In genomic region chr4:176357359-176358082, GRCh38 we compare ENCODE assay signal across 11 cellular contexts. TPM values are rescaled to one million over a fixed set of nuclear protein-coding genes. Genes with fewer than 3 reads are reported as not detected.
A peak's percentile ranks its signal among the peaks of the same experiment; 100 is the strongest.
DNase-seq lines count a peak whose midpoint lies in the region; ATAC-seq, FAIRE-seq and TF ChIP-seq lines count a peak whose summit lies in the region.
"Had no signal": no experiment of that assay in that cellular context is flagged by ENCODE, and none has a peak within 500 bp of the region (broad histone marks: within the 10 kb centered on the region; RNA-seq: fewer than 3 reads in every experiment).

No MANE protein-coding gene starts in this region.

- no peaks in the 10 kb centered on the region for H3K36me3 ChIP-seq in HUES48 (ENCODE audit: control insufficient read depth, insufficient read depth, low read length)
- no peaks in the 10 kb centered on the region for H3K36me3 ChIP-seq in Karpas-422 (ENCODE audit: insufficient read depth, low read length)
- H3K36me3 ChIP-seq in suprapubic skin: no peaks in the 10 kb centered on the region
- no peaks in the 10 kb centered on the region for H3K36me3 ChIP-seq in left ventricle myocardium inferior
- H3K36me3 ChIP-seq: adrenal gland had no signal

- no peak for TF ChIP-seq POLR2A in GM12891 (IDR thresholded peaks at IDR 0.05; ENCODE audit: low read depth, low read length)
- TF ChIP-seq POLR2A in suprapubic skin (IDR thresholded peaks at IDR 0.05): no peak

- H3K9me3 ChIP-seq in HUES48 (ENCODE audit: control insufficient read depth, insufficient read depth, low read length): peaks cover 38% of the 10 kb centered on the region
- H3K9me3 ChIP-seq in Karpas-422 (ENCODE audit: low read length): no peaks in the 10 kb centered on the region
- H3K9me3 ChIP-seq in suprapubic skin: no peaks in the 10 kb centered on the region
- H3K9me3 ChIP-seq in left ventricle myocardium inferior (replicated peaks): peaks cover 8% of the 10 kb centered on the region
- H3K9me3 ChIP-seq: adrenal gland had no signal

- 0 out of 2 replicates have a peak overlapping the region, but pooled peaks have one; percentile 20 for H3K9ac ChIP-seq in HUES48 (ENCODE audit: low read depth, low read length)
- no peak overlapping the region for H3K9ac ChIP-seq in Karpas-422 (ENCODE audit: low read length)
- H3K9ac ChIP-seq: parathyroid adenoma had no signal

- no peak for TF ChIP-seq EP300 in suprapubic skin (IDR thresholded peaks at IDR 0.05)

- no peaks in the 10 kb centered on the region for H3K79me2 ChIP-seq in Karpas-422 (ENCODE audit: low read length)
- H3K79me2 ChIP-seq: parathyroid adenoma had no signal

- 63% methylated on average over 4 of the region's 4 CpGs for WGBS in suprapubic skin

- H3K27me3 ChIP-seq in HUES48 (ENCODE audit: control insufficient read depth, insufficient read depth, low read length) (no peaks in the 10 kb centered on the region), Karpas-422 (ENCODE audit: low read length) (no peaks in the 10 kb centered on the region), suprapubic skin (no peaks in the 10 kb centered on the region), left ventricle myocardium inferior (ENCODE audit: low read depth) (no peaks in the 10 kb centered on the region)
- H3K27me3 ChIP-seq: adrenal gland had no signal

- peak; percentile 77 for FAIRE-seq in GM12891 (lab: Jason Lieb, UNC)

- peak; percentile 96 for ATAC-seq in GM19452 (IDR thresholded peaks at IDR 0.05; ENCODE audit: unreplicated experiment)
- peak; percentile 100 for ATAC-seq in HG02870 (IDR thresholded peaks at IDR 0.05; ENCODE audit: unreplicated experiment)

- H3K4me1 ChIP-seq in HUES48 (ENCODE audit: control insufficient read depth, insufficient read depth, low read length) (peaks cover 28% of the 10 kb centered on the region), Karpas-422 (ENCODE audit: low read length) (no peaks in the 10 kb centered on the region), suprapubic skin (no peaks in the 10 kb centered on the region), left ventricle myocardium inferior (no peaks in the 10 kb centered on the region)
- H3K4me1 ChIP-seq: adrenal gland, parathyroid adenoma had no signal

- intact Hi-C loops in left ventricle myocardium inferior (cut with micrococcal nuclease): no loop called here

- TF ChIP-seq CTCF in suprapubic skin (IDR thresholded peaks at IDR 0.05) (no peak), left ventricle myocardium inferior (IDR thresholded peaks at IDR 0.05; ENCODE audit: borderline replicate concordance) (no peak)

- H3K9me2 ChIP-seq in Karpas-422 (replicated peaks; ENCODE audit: insufficient read depth, low read length): no peaks in the 10 kb centered on the region

- H3K4me2 ChIP-seq in Karpas-422 (ENCODE audit: low read depth, low read length, poor library complexity, severe bottlenecking): no peak overlapping the region

- no peak overlapping the region for H2AFZ ChIP-seq in Karpas-422 (ENCODE audit: low read length)
- H2AFZ ChIP-seq: parathyroid adenoma had no signal

- peak overlapping the region; percentile 80 for H3K27ac ChIP-seq in HUES48 (ENCODE audit: low read depth, low read length)
- no peak overlapping the region for H3K27ac ChIP-seq in Karpas-422 (ENCODE audit: low read length)
- H3K27ac ChIP-seq in suprapubic skin: no peak overlapping the region
- H3K27ac ChIP-seq in left ventricle myocardium inferior (replicated peaks): no peak overlapping the region
- H3K27ac ChIP-seq: adrenal gland, parathyroid adenoma had no signal

- H4K20me1 ChIP-seq in Karpas-422 (ENCODE audit: insufficient read depth, low read depth, low read length): no peaks in the 10 kb centered on the region

- DNase-seq in GM12891 (ENCODE audit: insufficient read length, low spot score) (peak; percentile 5), Karpas-422 (no peak), suprapubic skin (ENCODE audit: low spot score in 2 of 2) (no peak), left ventricle myocardium inferior (no peak)
- DNase-seq in activated effector memory CD4-positive, alpha-beta T cell treated with Interleukin-2 at 50 U/mL for 16 hours: no peak
- DNase-seq: activated CD4-positive, alpha-beta T cell treated with anti-CD3 and anti-CD28 coated beads, Interleukin-2, amount 10 ng/mL, durations not matched to agents 7 days and 5 days; adrenal gland had no signal

- H3K4me3 ChIP-seq in HUES48 (ENCODE audit: low read depth, low read length) (peak overlapping the region; percentile 18; the same call in 1 of the 2 replicates), Karpas-422 (ENCODE audit: low read length) (no peak overlapping the region), suprapubic skin (no peak overlapping the region), left ventricle myocardium inferior (no peak overlapping the region)
- H3K4me3 ChIP-seq: adrenal gland had no signal

TF ChIP-seq in GM12891, 5 proteins besides CTCF, POLR2A, EP300 and RAD21:
- TF ChIP-seq POU2F2 (IDR thresholded peaks at IDR 0.05; ENCODE audit: low read depth, low read length) (no peak), SPI1 (IDR thresholded peaks at IDR 0.05; ENCODE audit: low read depth, low read length) (no peak), PAX5 (IDR thresholded peaks at IDR 0.05; ENCODE audit: insufficient read depth, low read length, severe bottlenecking) (no peak), POLR2AphosphoS5 (IDR thresholded peaks at IDR 0.05; ENCODE audit: low read depth, low read length) (no peak)

RNA-seq across cellular contexts. Expression of gene SPCS3, which starts 37.8 kb away (rescaled TPM):
- 33.3 TPM for polyA plus RNA-seq in GM12891 (2012; ENCODE audit: low read depth, missing spikeins)
- 30.5 and 76.3 TPM in 2 replicates for total RNA-seq in Karpas-422 (2014; rRNA removed; shearing (Covaris generic); ENCODE audit: low replicate concordance)
- total RNA-seq in suprapubic skin (10 to 100 TPM; 48.3 to 57.4 (median 55.9) TPM), left ventricle myocardium inferior (91.8 TPM)
